8 cellular contexts compared by ENCODE assay signal in the genomic region with DNA sequence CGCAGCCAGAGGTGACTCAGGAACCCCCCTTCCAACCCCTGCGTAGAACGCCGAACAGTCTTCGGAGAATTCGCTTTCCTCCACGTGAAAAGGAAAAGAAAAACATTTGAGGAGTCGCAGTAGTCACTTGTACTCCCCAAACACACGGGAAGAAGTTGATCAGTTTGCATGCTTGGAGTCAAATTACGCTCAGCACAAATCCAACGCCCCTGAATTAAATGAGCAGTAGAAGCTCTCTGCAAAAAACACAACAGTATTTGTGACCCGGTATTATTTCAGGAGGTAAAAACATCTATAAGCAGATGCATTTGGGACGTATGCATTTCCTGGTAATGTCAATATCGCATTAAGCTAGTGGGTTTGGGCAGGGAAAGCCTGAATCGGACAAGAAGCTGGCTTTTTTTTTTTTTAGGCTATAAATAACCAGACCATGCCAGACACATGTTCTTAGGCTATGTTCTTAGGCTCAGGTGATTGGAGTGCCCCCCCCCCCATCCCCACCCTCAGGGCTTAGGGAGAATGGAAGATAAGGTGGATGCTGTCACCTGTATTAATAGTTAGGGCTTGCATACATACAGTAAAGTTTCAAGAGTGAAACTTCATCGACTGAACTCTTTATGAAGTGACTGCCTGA. TPM values are rescaled to one million over a fixed set of nuclear protein-coding genes. Genes with fewer than 3 reads are reported as not detected.
DNase-seq lines count a peak whose midpoint lies in the region; ATAC-seq and TF ChIP-seq lines count a peak whose summit lies in the region.

No MANE protein-coding gene starts in this region.

- peak overlapping the region; percentile 34 to 89 (median 84) for H3K4me3 ChIP-seq in adrenal gland
- H3K4me3 ChIP-seq in iPS-11a (ENCODE audit: low read depth, low read length): peak overlapping the region; percentile 79
- peak overlapping the region; percentile 63 to 97 (median 84) for H3K4me3 ChIP-seq in skin epidermis

- 0 to 1% (median 0%) methylated on average over 13 to 16 of the region's 16 CpGs for WGBS in adrenal gland, 4 donors

- TF ChIP-seq CTCF in adrenal gland (IDR thresholded peaks at IDR 0.05): no peak

- peak overlapping the region; percentile 93 to 99 (median 96) for H3K4me3 Mint-ChIP-seq in IgD-negative memory B cell

- no peaks in the 10 kb centered on the region for H3K9me3 Mint-ChIP-seq in IgD-negative memory B cell

- no peaks in the 10 kb centered on the region for H3K36me3 Mint-ChIP-seq in IgD-negative memory B cell

- peak; percentile 36 for DNase-seq in EH (ENCODE audit: low read depth)
- DNase-seq in adrenal gland: peak in 2 of 7 donors; percentile 6 to 12
- DNase-seq in activated CD4-positive, alpha-beta T cell treated with anti-CD3 and anti-CD28 coated beads, Interleukin-2, amount 50 U/mL, for 48 hours: no peak

- H3K9me3 ChIP-seq in adrenal gland (replicated peaks in 1 of 3): no peaks in the 10 kb centered on the region

- H3K36me3 ChIP-seq in adrenal gland (replicated peaks in 1 of 2): no peaks in the 10 kb centered on the region

- peak overlapping the region; percentile 71 to 98 (median 91) for H3K27ac Mint-ChIP-seq in IgD-negative memory B cell

- H3K27me3 ChIP-seq in adrenal gland: no peaks in the 10 kb centered on the region

- intact Hi-C loops in adrenal gland (cut with DNase I): loop anchor here (10.0 kb wide), 2 partner anchors 56 to 104 kb away; no protein-coding TSS in a partner anchor

- no peak for ATAC-seq in HG03521 (IDR thresholded peaks at IDR 0.05; ENCODE audit: unreplicated experiment)
- ATAC-seq in GM18909 (IDR thresholded peaks at IDR 0.05; ENCODE audit: poor library complexity, unreplicated experiment): no peak

- H3K27me3 Mint-ChIP-seq in IgD-negative memory B cell: peaks cover 5% of the 10 kb centered on the region

- H3K27ac ChIP-seq in adrenal gland (peak overlapping the region in 4 of 5 donors; percentile 81 to 90 (median 86)), skin epidermis (peak overlapping the region in 20 of 21 experiments; percentile 73 to 97 (median 88))

- peaks cover 10 to 14% (median 13%) of the 10 kb centered on the region in 3 donors for H3K4me1 Mint-ChIP-seq in IgD-negative memory B cell

- no peak for TF ChIP-seq POLR2A in adrenal gland (IDR thresholded peaks at IDR 0.05)

- peaks cover 12 to 21% of the 10 kb centered on the region in 2 donors for H3K4me1 ChIP-seq in adrenal gland (replicated peaks in 1 of 2)

RNA-seq across cellular contexts. Expression of a gene that starts 0.9 kb away (rescaled TPM):
- polyA plus RNA-seq in IgD-negative memory B cell (10.9 TPM), adrenal gland (10 to 100 TPM; 12.1 to 27.6 (median 12.3) TPM)
- total RNA-seq in adrenal gland: 10 to 100 TPM; 19.4 to 57.5 (median 42.8) TPM
